In genomic region chr2:727071-727470, GRCh38 we compare ENCODE assay signal across 14 cellular contexts. TPM values are rescaled to one million over a fixed set of nuclear protein-coding genes. Genes with fewer than 3 reads are reported as not detected.
A peak's percentile ranks its signal among the peaks of the same experiment; 100 is the strongest.
DNase-seq lines count a peak whose midpoint lies in the region; ATAC-seq, FAIRE-seq and TF ChIP-seq lines count a peak whose summit lies in the region.
"Had no signal": no experiment of that assay in that cellular context is flagged by ENCODE, and none has a peak within 500 bp of the region (broad histone marks: within the 10 kb centered on the region; RNA-seq: fewer than 3 reads in every experiment).

No MANE protein-coding gene starts in this region.

- no peak overlapping the region for H3K4me3 ChIP-seq in thyroid gland (replicated peaks in 1 of 3)
- H3K4me3 ChIP-seq: sigmoid colon had no signal

- peak; percentile 75 for ATAC-seq in GM19455 (IDR thresholded peaks at IDR 0.05; ENCODE audit: unreplicated experiment)
- ATAC-seq in HG02870 (IDR thresholded peaks at IDR 0.05; ENCODE audit: unreplicated experiment) = peak; percentile 65
- ATAC-seq in HG03520 (IDR thresholded peaks at IDR 0.05; ENCODE audit: unreplicated experiment) = peak; percentile 74

- intact Hi-C loops in thyroid gland (cut with DNase I) = no loop called here

- no peak for TF ChIP-seq CTCF in thyroid gland (IDR thresholded peaks at IDR 0.05)

- no peaks in the 10 kb centered on the region for H3K27me3 ChIP-seq in thyroid gland

- WGBS in thyroid gland, 2 donors = 85 to 89% methylated on average over 6 of the region's 6 CpGs

- no peak overlapping the region for H3K27ac ChIP-seq in thyroid gland
- H3K27ac ChIP-seq: sigmoid colon had no signal

- H3K36me3 ChIP-seq in thyroid gland = no peaks in the 10 kb centered on the region
- H3K36me3 ChIP-seq: sigmoid colon had no signal

- peak; percentile 23 for DNase-seq in GM18507 (ENCODE audit: extremely low spot score, insufficient read length, low read depth)
- DNase-seq in thyroid gland = no peak
- no peak for DNase-seq in nucleus accumbens (lab: John Stamatoyannopoulos, UW)
- DNase-seq in DMS53 (lab: John Stamatoyannopoulos, UW) = no peak
- no peak for DNase-seq in KG1 (lab: John Stamatoyannopoulos, UW)
- DNase-seq: activated CD4-positive, alpha-beta memory T cell treated with anti-CD3 and anti-CD28 coated beads, Interleukin-2, amount 10 ng/mL, durations not matched to agents 7 days and 5 days; C1 segment of cervical spinal cord; effector CD8-positive, alpha-beta T cell; hypothalamus; NCI-H1417 treated with DMSO at 0.1 percent for 48 hours; sigmoid colon had no signal

- TF ChIP-seq POLR2A in thyroid gland (IDR thresholded peaks at IDR 0.05) = no peak

- no peaks in the 10 kb centered on the region for H3K9me3 ChIP-seq in thyroid gland

- H3K4me1 ChIP-seq in thyroid gland = no peaks in the 10 kb centered on the region
- H3K4me1 ChIP-seq: sigmoid colon had no signal

- peak; percentile 90 for FAIRE-seq in GM18507 (lab: Jason Lieb, UNC)

RNA-seq across cellular contexts. Expression of gene TMEM18, which starts 49.9 kb away (rescaled TPM):
- 10 to 100 TPM; 22.2 to 32.0 (median 28.7) TPM for total RNA-seq in thyroid gland
